In the genomic region with DNA sequence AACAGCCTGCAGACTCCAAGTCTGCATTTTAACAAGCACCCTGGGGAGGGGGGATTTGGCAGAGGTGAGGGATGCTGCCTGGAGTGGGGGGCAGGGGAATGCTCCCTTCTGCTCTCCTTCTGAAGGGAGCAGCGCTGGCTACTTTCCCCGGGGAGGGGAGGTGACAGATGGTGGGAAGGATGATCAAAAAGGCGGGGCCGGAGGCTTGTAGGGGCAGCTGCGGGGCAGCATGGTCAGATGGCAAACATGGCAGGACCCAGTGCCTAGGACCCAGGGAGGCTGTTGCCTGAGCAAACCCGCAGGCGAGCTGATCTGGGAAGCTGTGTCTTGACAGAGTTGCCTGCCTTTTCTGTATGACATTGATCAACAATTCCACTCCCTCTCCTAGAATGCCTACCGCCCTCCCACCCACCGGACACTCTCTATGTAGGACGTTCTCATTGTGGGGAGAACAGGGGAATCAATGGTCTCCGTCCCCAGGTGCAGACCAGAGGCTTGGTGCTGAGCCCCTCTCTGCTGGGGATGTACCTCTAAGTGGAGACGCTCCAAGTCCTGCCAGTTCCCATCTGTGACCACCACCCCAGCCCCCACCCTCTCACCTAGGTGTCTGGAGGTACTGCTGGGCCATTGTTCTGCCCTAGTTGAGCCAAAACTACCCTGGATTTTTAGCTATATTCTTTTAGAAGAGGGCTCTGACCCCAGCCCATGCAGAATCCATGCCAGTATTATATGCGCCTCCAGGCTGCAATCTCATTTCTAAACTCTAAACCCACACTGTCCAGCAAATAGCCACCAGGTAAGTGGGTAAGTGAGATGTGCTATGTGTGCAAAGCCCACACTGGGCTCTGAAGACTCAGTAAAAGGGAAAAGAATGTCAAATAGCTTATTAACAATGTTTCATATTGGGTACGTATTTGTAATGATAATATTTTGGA, we compare ENCODE assay signal across 20 cellular contexts.
A peak's percentile ranks its signal among the peaks of the same experiment; 100 is the strongest.
DNase-seq lines count a peak whose midpoint lies in the region; ATAC-seq and TF ChIP-seq lines count a peak whose summit lies in the region.
"Had no signal": no experiment of that assay in that cellular context is flagged by ENCODE, and none has a peak within 500 bp of the region (broad histone marks: within the 10 kb centered on the region; RNA-seq: fewer than 3 reads in every experiment).

No MANE protein-coding gene starts in this region.

- no peak overlapping the region; the same call in 2 of the 3 replicates for H3K4me3 Mint-ChIP-seq in GM23338
- H3K4me3 Mint-ChIP-seq in glutamatergic neuron (ENCODE audit: unreplicated experiment), result peak overlapping the region; percentile 55
- no peak overlapping the region for H3K4me3 Mint-ChIP-seq in stimulated activated effector memory CD8-positive, alpha-beta T cell treated with anti-CD3 and anti-CD28 coated beads, Interleukin-12 subunit alpha, Interleukin-12 subunit beta, amount 100 ng/mL, for 72 hours

- H3K36me3 ChIP-seq in GM23338 (ENCODE audit: insufficient read depth) (no peaks in the 10 kb centered on the region), vagina (no peaks in the 10 kb centered on the region)
- H3K36me3 ChIP-seq: left lung, right lobe of liver, thoracic aorta had no signal

- H3K9me3 ChIP-seq in vagina, result no peaks in the 10 kb centered on the region
- H3K9me3 ChIP-seq: left lung, right lobe of liver, thoracic aorta had no signal

- no peak for TF ChIP-seq POLR2A in vagina (IDR thresholded peaks at IDR 0.05)

- H3K4me3 ChIP-seq in GM23338, result no peak overlapping the region
- H3K4me3 ChIP-seq in vagina, result no peak overlapping the region
- H3K4me3 ChIP-seq: left lung, right lobe of liver, thoracic aorta had no signal

- H3K79me2 ChIP-seq in GM23338 (replicated peaks; ENCODE audit: insufficient read depth), result no peaks in the 10 kb centered on the region

- no peaks in the 10 kb centered on the region for H3K36me3 Mint-ChIP-seq in GM23338 (ENCODE audit: low read depth)
- no peaks in the 10 kb centered on the region for H3K36me3 Mint-ChIP-seq in glutamatergic neuron (ENCODE audit: unreplicated experiment)
- H3K36me3 Mint-ChIP-seq in stimulated activated effector memory CD8-positive, alpha-beta T cell treated with anti-CD3 and anti-CD28 coated beads, Interleukin-12 subunit alpha, Interleukin-12 subunit beta, amount 100 ng/mL, for 72 hours, result no peaks in the 10 kb centered on the region

- TF ChIP-seq CTCF in GM23338 (conservative IDR thresholded peaks at IDR 0.05; ENCODE audit: low read depth in 2 of 2), result no peak
- no peak for TF ChIP-seq CTCF in glutamatergic neuron (IDR thresholded peaks at IDR 0.05; ENCODE audit: partially characterized antibody, unreplicated experiment)
- TF ChIP-seq CTCF in vagina (IDR thresholded peaks at IDR 0.05), result no peak

- peak overlapping the region; percentile 92 for H2AFZ ChIP-seq in GM23338

- H3K4me1 Mint-ChIP-seq in GM23338, result peaks cover 31% of the 10 kb centered on the region
- H3K4me1 Mint-ChIP-seq in glutamatergic neuron (ENCODE audit: low read depth, unreplicated experiment), result peaks cover 48% of the 10 kb centered on the region
- H3K4me1 Mint-ChIP-seq in stimulated activated effector memory CD8-positive, alpha-beta T cell treated with anti-CD3 and anti-CD28 coated beads, Interleukin-12 subunit alpha, Interleukin-12 subunit beta, amount 100 ng/mL, for 72 hours, result no peaks in the 10 kb centered on the region

- intact Hi-C loops in vagina (cut with DNase I), result loop anchor here (10.0 kb wide), 1 partner anchor 55 kb away; no protein-coding TSS in a partner anchor

- no peaks in the 10 kb centered on the region for H3K9me2 ChIP-seq in GM23338 (ENCODE audit: insufficient read depth)

- H3K4me2 ChIP-seq in GM23338, result peak overlapping the region; percentile 48; the same call in 1 of the 2 replicates

- H4K20me1 ChIP-seq in GM23338 (replicated peaks; ENCODE audit: insufficient read depth), result no peaks in the 10 kb centered on the region

- DNase-seq in GM23338 (ENCODE audit: low spot score) (peak; percentile 26), NCI-H69 (lab: John Stamatoyannopoulos, UW) (peak; percentile 100), glutamatergic neuron (peak; percentile 78), vagina (ENCODE audit: extremely low spot score in 2 of 2) (no peak)
- DNase-seq in stimulated activated effector memory CD8-positive, alpha-beta T cell treated with anti-CD3 and anti-CD28 coated beads, Interleukin-12 subunit alpha, Interleukin-12 subunit beta, amount 100 ng/mL, for 72 hours (ENCODE audit: low spot score in 2 of 2), result no peak
- DNase-seq: activated CD4-positive, alpha-beta T cell treated with anti-CD3 and anti-CD28 coated beads, Interleukin-2, amount 50 U/mL, for 4 hours; activated naive CD4-positive, alpha-beta T cell; amniotic stem cell; central memory CD4-positive, alpha-beta T cell; effector memory CD4-positive, alpha-beta T cell; left lung; NCI-H1436; nucleus accumbens; OCI-M1; right lobe of liver; SHP77 treated with DMSO at 0.1 percent for 48 hours had no signal

- H3K9me3 Mint-ChIP-seq in GM23338, result no peaks in the 10 kb centered on the region
- peaks cover 5% of the 10 kb centered on the region for H3K9me3 Mint-ChIP-seq in glutamatergic neuron (ENCODE audit: unreplicated experiment)
- H3K9me3 Mint-ChIP-seq in stimulated activated effector memory CD8-positive, alpha-beta T cell treated with anti-CD3 and anti-CD28 coated beads, Interleukin-12 subunit alpha, Interleukin-12 subunit beta, amount 100 ng/mL, for 72 hours, result no peaks in the 10 kb centered on the region

- H3K27me3 Mint-ChIP-seq in GM23338 (ENCODE audit: insufficient read depth, low read depth, poor library complexity), result peaks cover 7% of the 10 kb centered on the region
- H3K27me3 Mint-ChIP-seq in glutamatergic neuron (ENCODE audit: unreplicated experiment), result peaks cover 11% of the 10 kb centered on the region

- H3K27ac Mint-ChIP-seq in GM23338, result no peak overlapping the region
- H3K27ac Mint-ChIP-seq in glutamatergic neuron (ENCODE audit: unreplicated experiment), result peak overlapping the region; percentile 90
- H3K27ac Mint-ChIP-seq in stimulated activated effector memory CD8-positive, alpha-beta T cell treated with anti-CD3 and anti-CD28 coated beads, Interleukin-12 subunit alpha, Interleukin-12 subunit beta, amount 100 ng/mL, for 72 hours, result no peak overlapping the region

- H3F3A ChIP-seq in GM23338 (replicated peaks; ENCODE audit: low read depth), result no peaks in the 10 kb centered on the region

- H3K4me1 ChIP-seq in GM23338 (ENCODE audit: insufficient read depth), result peaks cover 27% of the 10 kb centered on the region
- peaks cover 6% of the 10 kb centered on the region for H3K4me1 ChIP-seq in vagina
- H3K4me1 ChIP-seq: left lung had no signal

- H3K27me3 ChIP-seq in GM23338 (ENCODE audit: insufficient read depth) (no peaks in the 10 kb centered on the region), vagina (no peaks in the 10 kb centered on the region)
- H3K27me3 ChIP-seq: left lung, right lobe of liver had no signal

- ATAC-seq in GM23338, result peak; percentile 70
- peak; percentile 31 for ATAC-seq in stimulated activated effector memory CD8-positive, alpha-beta T cell treated with anti-CD3 and anti-CD28 coated beads, Interleukin-12 subunit alpha, Interleukin-12 subunit beta, amount 100 ng/mL, for 72 hours
- ATAC-seq in HG03108 (IDR thresholded peaks at IDR 0.05; ENCODE audit: unreplicated experiment), result no peak
- ATAC-seq in HG03159 (IDR thresholded peaks at IDR 0.05; ENCODE audit: unreplicated experiment), result no peak
- ATAC-seq: HepG2, left lung, right lobe of liver had no signal

- H3K27ac ChIP-seq in GM23338 (ENCODE audit: low read depth) (no peak overlapping the region), vagina (no peak overlapping the region)
- H3K27ac ChIP-seq: left lung, right lobe of liver had no signal

TF ChIP-seq in GM23338, 12 proteins besides CTCF, POLR2A, EP300 and RAD21:
- TF ChIP-seq STAT1 (IDR thresholded peaks at IDR 0.05; ENCODE audit: unreplicated experiment), result no peak

Comparison
In these comparisons a context has a peak if more than half of its experiments do, and no peak if none do; other contexts are left out.
1. ATAC-seq: peak in GM23338 (single experiment) and stimulated activated effector memory CD8-positive, alpha-beta T cell treated with anti-CD3 and anti-CD28 coated beads, Interleukin-12 subunit alpha, Interleukin-12 subunit beta, amount 100 ng/mL, for 72 hours (single experiment); none in HG03108 (single experiment) and HG03159 (single experiment).
2. DNase-seq: peak in GM23338 (single experiment), NCI-H69 (single experiment) and glutamatergic neuron (single experiment); none in stimulated activated effector memory CD8-positive, alpha-beta T cell treated with anti-CD3 and anti-CD28 coated beads, Interleukin-12 subunit alpha, Interleukin-12 subunit beta, amount 100 ng/mL, for 72 hours (0 of 2) and vagina (0 of 2).